ENCODE assay signal across 1 cellular context in genomic region chr1:85681087-85681486, GRCh38.
A peak's percentile ranks its signal among the peaks of the same experiment; 100 is the strongest.
TF ChIP-seq lines count a peak whose summit lies in the region.

No MANE protein-coding gene starts in this region.

TF ChIP-seq in HepG2, 621 proteins besides CTCF, POLR2A, EP300 and RAD21 (continued from another document and continues in another):
- TF ChIP-seq, protein P1, sequence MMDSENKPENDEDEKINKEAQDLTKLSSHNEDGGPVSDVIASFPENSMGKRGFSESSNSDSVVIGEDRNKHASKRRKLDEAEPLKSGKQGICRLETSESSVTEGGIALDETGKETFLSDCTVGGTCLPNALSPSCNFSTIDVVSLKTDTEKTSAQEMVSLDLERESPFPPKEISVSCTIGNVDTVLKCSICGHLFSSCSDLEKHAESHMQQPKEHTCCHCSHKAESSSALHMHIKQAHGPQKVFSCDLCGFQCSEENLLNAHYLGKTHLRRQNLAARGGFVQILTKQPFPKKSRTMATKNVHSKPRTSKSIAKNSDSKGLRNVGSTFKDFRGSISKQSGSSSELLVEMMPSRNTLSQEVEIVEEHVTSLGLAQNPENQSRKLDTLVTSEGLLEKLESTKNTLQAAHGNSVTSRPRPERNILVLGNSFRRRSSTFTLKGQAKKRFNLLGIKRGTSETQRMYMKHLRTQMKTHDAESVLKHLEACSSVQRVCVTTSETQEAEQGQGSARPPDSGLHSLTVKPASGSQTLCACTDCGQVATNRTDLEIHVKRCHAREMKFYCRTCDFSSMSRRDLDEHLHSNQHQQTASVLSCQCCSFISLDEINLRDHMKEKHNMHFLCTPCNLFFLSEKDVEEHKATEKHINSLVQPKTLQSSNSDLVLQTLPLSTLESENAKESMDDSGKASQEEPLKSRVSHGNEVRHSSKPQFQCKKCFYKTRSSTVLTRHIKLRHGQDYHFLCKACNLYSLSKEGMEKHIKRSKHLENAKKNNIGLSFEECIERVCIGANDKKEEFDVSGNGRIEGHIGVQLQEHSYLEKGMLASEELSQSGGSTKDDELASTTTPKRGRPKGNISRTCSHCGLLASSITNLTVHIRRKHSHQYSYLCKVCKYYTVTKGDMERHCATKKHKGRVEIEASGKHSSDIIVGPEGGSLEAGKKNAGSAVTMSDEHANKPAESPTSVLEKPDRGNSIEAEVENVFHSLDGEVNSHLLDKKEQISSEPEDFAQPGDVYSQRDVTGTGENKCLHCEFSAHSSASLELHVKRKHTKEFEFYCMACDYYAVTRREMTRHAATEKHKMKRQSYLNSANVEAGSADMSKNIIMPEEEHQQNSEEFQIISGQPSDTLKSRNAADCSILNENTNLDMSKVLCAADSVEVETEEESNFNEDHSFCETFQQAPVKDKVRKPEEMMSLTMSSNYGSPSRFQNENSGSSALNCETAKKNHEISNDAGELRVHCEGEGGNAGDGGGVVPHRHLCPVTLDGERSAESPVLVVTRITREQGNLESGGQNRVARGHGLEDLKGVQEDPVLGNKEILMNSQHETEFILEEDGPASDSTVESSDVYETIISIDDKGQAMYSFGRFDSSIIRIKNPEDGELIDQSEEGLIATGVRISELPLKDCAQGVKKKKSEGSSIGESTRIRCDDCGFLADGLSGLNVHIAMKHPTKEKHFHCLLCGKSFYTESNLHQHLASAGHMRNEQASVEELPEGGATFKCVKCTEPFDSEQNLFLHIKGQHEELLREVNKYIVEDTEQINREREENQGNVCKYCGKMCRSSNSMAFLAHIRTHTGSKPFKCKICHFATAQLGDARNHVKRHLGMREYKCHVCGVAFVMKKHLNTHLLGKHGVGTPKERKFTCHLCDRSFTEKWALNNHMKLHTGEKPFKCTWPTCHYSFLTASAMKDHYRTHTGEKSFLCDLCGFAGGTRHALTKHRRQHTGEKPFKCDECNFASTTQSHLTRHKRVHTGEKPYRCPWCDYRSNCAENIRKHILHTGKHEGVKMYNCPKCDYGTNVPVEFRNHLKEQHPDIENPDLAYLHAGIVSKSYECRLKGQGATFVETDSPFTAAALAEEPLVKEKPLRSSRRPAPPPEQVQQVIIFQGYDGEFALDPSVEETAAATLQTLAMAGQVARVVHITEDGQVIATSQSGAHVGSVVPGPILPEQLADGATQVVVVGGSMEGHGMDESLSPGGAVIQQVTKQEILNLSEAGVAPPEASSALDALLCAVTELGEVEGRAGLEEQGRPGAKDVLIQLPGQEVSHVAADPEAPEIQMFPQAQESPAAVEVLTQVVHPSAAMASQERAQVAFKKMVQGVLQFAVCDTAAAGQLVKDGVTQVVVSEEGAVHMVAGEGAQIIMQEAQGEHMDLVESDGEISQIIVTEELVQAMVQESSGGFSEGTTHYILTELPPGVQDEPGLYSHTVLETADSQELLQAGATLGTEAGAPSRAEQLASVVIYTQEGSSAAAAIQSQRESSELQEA (CRISPR knock-in tag; IDR thresholded peaks at IDR 0.05; ENCODE audit: not compliant biosample characterization) = no peak
- TF ChIP-seq ZFP1 (CRISPR knock-in tag; IDR thresholded peaks at IDR 0.05) (no peak), BHLHE40 (IDR thresholded peaks at IDR 0.05; ENCODE audit: low read length) (no peak; the same call in 1 of the 2 replicates), CBFB (CRISPR knock-in tag; IDR thresholded peaks at IDR 0.05) (no peak), TGIF2 (CRISPR knock-in tag; IDR thresholded peaks at IDR 0.05) (no peak), ZNF589 (CRISPR knock-in tag; conservative IDR thresholded peaks at IDR 0.05) (no peak), FOSL1 (CRISPR knock-in tag; IDR thresholded peaks at IDR 0.05; ENCODE audit: borderline replicate concordance) (no peak), ZNF770 (CRISPR knock-in tag; IDR thresholded peaks at IDR 0.05) (no peak), TCF7 (IDR thresholded peaks at IDR 0.05; ENCODE audit: low read depth) (peak; percentile 55; the same call in 1 of the 2 replicates), ZNF501 (CRISPR knock-in tag; IDR thresholded peaks at IDR 0.05) (no peak), ZXDC (CRISPR knock-in tag; IDR thresholded peaks at IDR 0.05) (no peak), HMG20B (CRISPR knock-in tag; conservative IDR thresholded peaks at IDR 0.05) (no peak), KLF15 (CRISPR knock-in tag; IDR thresholded peaks at IDR 0.05; ENCODE audit: borderline replicate concordance) (no peak), RERE (CRISPR knock-in tag; IDR thresholded peaks at IDR 0.05; ENCODE audit: low read depth) (no peak), MEIS2 (CRISPR knock-in tag; IDR thresholded peaks at IDR 0.05) (no peak; the same call in 1 of the 2 replicates), ZNF775 (CRISPR knock-in tag; IDR thresholded peaks at IDR 0.05; ENCODE audit: borderline replicate concordance) (no peak), ELF1 (CRISPR knock-in tag; IDR thresholded peaks at IDR 0.05) (no peak), CENPX (CRISPR knock-in tag; IDR thresholded peaks at IDR 0.05) (no peak), ZNF713 (CRISPR knock-in tag; IDR thresholded peaks at IDR 0.05) (no peak), PRDM15 (CRISPR knock-in tag; IDR thresholded peaks at IDR 0.05) (no peak), TOE1 (CRISPR knock-in tag; IDR thresholded peaks at IDR 0.05) (no peak), CBX2 (IDR thresholded peaks at IDR 0.05; ENCODE audit: low read depth, low read length) (no peak), CBX2 (CRISPR knock-in tag; IDR thresholded peaks at IDR 0.05; ENCODE audit: low read depth) (no peak)
- TF ChIP-seq, protein P2, sequence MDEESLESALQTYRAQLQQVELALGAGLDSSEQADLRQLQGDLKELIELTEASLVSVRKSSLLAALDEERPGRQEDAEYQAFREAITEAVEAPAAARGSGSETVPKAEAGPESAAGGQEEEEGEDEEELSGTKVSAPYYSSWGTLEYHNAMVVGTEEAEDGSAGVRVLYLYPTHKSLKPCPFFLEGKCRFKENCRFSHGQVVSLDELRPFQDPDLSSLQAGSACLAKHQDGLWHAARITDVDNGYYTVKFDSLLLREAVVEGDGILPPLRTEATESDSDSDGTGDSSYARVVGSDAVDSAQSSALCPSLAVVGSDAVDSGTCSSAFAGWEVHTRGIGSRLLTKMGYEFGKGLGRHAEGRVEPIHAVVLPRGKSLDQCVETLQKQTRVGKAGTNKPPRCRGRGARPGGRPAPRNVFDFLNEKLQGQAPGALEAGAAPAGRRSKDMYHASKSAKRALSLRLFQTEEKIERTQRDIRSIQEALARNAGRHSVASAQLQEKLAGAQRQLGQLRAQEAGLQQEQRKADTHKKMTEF (CRISPR knock-in tag; IDR thresholded peaks at IDR 0.05) = no peak
- TF ChIP-seq, protein P3, sequence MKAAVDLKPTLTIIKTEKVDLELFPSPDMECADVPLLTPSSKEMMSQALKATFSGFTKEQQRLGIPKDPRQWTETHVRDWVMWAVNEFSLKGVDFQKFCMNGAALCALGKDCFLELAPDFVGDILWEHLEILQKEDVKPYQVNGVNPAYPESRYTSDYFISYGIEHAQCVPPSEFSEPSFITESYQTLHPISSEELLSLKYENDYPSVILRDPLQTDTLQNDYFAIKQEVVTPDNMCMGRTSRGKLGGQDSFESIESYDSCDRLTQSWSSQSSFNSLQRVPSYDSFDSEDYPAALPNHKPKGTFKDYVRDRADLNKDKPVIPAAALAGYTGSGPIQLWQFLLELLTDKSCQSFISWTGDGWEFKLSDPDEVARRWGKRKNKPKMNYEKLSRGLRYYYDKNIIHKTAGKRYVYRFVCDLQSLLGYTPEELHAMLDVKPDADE (CRISPR knock-in tag; IDR thresholded peaks at IDR 0.05) = no peak
- TF ChIP-seq, protein P4, sequence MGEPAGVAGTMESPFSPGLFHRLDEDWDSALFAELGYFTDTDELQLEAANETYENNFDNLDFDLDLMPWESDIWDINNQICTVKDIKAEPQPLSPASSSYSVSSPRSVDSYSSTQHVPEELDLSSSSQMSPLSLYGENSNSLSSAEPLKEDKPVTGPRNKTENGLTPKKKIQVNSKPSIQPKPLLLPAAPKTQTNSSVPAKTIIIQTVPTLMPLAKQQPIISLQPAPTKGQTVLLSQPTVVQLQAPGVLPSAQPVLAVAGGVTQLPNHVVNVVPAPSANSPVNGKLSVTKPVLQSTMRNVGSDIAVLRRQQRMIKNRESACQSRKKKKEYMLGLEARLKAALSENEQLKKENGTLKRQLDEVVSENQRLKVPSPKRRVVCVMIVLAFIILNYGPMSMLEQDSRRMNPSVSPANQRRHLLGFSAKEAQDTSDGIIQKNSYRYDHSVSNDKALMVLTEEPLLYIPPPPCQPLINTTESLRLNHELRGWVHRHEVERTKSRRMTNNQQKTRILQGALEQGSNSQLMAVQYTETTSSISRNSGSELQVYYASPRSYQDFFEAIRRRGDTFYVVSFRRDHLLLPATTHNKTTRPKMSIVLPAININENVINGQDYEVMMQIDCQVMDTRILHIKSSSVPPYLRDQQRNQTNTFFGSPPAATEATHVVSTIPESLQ (CRISPR knock-in tag; conservative IDR thresholded peaks at IDR 0.05) = no peak
